Comparison of ENCODE assay signal across 1 cellular context in the genomic region with DNA sequence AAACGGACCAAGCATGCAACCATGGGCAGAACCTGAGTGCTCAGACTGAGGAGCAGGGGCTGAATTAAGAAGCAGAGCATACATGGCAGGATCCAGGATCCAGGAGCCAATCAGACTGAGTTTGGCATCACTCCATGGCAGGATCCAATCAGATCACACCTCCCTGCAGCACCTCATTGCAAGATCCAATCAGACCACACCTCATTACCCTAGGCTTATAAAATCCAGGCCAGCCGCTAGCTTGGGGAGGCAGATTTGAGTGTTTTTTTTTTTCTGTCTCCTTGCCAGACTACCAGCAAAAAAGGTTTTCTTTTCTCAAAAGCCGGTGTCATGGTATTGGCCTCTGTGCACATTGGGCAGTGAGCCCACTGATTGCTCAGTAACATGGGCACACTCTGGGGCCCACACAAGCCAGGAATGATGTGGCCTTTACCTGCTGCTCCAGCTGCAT.
TF ChIP-seq lines count a peak whose summit lies in the region.

No MANE protein-coding gene starts in this region.

TF ChIP-seq in liver, 16 proteins besides CTCF, POLR2A, EP300 and RAD21 (continued from another document):
- no peak for TF ChIP-seq REST (IDR thresholded peaks at IDR 0.05)
- TF ChIP-seq, protein P1, sequence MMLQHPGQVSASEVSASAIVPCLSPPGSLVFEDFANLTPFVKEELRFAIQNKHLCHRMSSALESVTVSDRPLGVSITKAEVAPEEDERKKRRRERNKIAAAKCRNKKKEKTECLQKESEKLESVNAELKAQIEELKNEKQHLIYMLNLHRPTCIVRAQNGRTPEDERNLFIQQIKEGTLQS (IDR thresholded peaks at IDR 0.05) = no peak
- TF ChIP-seq RXRA (IDR thresholded peaks at IDR 0.05) = peak; percentile 16 to 69
- peak; percentile 77 for TF ChIP-seq SP1 (IDR thresholded peaks at IDR 0.05)
- no peak for TF ChIP-seq FOXA2 (IDR thresholded peaks at IDR 0.05)
- no peak for TF ChIP-seq NR2F2 (IDR thresholded peaks at IDR 0.05)
- TF ChIP-seq MAX (IDR thresholded peaks at IDR 0.05) = peak; percentile 36
- no peak for TF ChIP-seq GABPA (IDR thresholded peaks at IDR 0.05 in 1 of 2, conservative IDR thresholded peaks at IDR 0.05 in 1 of 2)
- peak in 1 of 2 donors; percentile 42 for TF ChIP-seq HNF4A (conservative IDR thresholded peaks at IDR 0.05)
- TF ChIP-seq JUND (IDR thresholded peaks at IDR 0.05) = no peak
